ENCODE assay signal across 9 cellular contexts in the genomic region with DNA sequence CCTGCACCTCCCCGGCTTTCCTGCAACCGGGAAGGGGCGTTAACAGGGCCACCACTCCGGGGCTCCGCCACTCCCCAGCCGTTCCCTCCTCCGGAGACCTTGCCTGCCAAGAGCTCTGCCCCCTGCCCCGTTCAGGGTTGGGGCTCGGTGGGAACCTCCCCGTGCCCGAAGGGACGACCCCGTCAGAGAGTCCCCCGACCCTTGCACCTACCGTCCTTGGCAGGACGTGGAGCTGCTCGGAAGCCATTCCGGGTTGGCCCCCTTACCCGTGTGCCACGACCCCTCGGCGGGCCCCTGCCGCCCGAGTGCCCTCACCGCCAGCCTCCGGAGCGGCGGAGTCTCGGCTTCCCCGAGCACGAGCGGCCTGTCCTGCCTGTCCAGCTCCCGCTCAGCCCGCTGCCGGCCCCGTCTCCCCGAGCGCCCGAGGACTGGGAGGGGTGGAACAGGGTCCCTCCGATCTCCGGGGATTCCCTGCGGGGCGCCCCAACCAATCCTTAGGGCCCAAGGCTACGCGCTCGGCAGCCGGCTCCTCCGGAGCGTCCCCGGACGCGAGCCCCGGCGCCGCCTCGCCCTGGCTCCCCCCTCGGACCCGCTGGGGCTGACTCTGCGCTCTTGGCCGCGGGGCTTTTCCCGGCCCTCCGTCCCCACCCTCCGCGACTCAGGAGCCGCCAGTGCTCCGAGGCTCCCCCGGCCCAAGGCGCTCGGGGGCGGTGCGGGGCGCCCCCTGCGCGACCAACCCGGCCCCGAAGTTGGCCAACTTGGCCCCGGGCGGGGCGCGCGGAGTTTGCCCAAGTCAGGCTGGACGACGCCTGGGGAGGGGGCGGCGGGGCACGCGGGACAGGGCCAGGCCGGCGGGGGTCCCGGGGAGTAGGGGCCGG. TPM values are rescaled to one million over a fixed set of nuclear protein-coding genes. Genes with fewer than 3 reads are reported as not detected.
A peak's percentile ranks its signal among the peaks of the same experiment; 100 is the strongest.
DNase-seq lines count a peak whose midpoint lies in the region; ATAC-seq and TF ChIP-seq lines count a peak whose summit lies in the region.
"Had no signal": no experiment of that assay in that cellular context is flagged by ENCODE, and none has a peak within 500 bp of the region (broad histone marks: within the 10 kb centered on the region; RNA-seq: fewer than 3 reads in every experiment).

No MANE protein-coding gene starts in this region.

- peaks cover 53% of the 10 kb centered on the region for H3K27me3 Mint-ChIP-seq in activated T-helper 2 cell treated with anti-CD3 and anti-CD28 coated beads, Interferon-gamma antibody, Interleukin-2, Interleukin-4, amounts not matched to agents 10 μg/mL and 5 μg/mL and 100 μg/mL, durations not matched to agents 14 hours and 24 hours and 36 hours (ENCODE audit: low read depth)

- H3K27ac ChIP-seq in lower lobe of right lung = peak overlapping the region; percentile 49
- H3K27ac ChIP-seq in tibial nerve = peak overlapping the region; percentile 32 to 77 (median 61)

- no peaks in the 10 kb centered on the region for H3K36me3 Mint-ChIP-seq in activated T-helper 2 cell treated with anti-CD3 and anti-CD28 coated beads, Interferon-gamma antibody, Interleukin-2, Interleukin-4, amounts not matched to agents 10 μg/mL and 5 μg/mL and 100 μg/mL, durations not matched to agents 14 hours and 24 hours and 36 hours (ENCODE audit: low read depth)

- no peaks in the 10 kb centered on the region for H3K9me3 Mint-ChIP-seq in activated T-helper 2 cell treated with anti-CD3 and anti-CD28 coated beads, Interferon-gamma antibody, Interleukin-2, Interleukin-4, amounts not matched to agents 10 μg/mL and 5 μg/mL and 100 μg/mL, durations not matched to agents 14 hours and 24 hours and 36 hours

- H3K9me3 ChIP-seq in lower lobe of right lung (no peaks in the 10 kb centered on the region), tibial nerve (no peaks in the 10 kb centered on the region)

- DNase-seq in NCI-H1417 (lab: John Stamatoyannopoulos, UW) = peak in 2 of 3 experiments; percentile 45 to 56
- no peak for DNase-seq in NCI-H1417 treated with DMSO at 0.1 percent for 48 hours (lab: John Stamatoyannopoulos, UW)
- DNase-seq in ecto neural progenitor cell (ENCODE audit: low spot score) = peak; percentile 73
- peak; percentile 32 for DNase-seq in lower lobe of right lung
- no peak for DNase-seq in tibial nerve (ENCODE audit: low spot score in 2 of 2)
- DNase-seq in activated T-helper 2 cell treated with anti-CD3 and anti-CD28 coated beads, Interferon-gamma antibody, Interleukin-2, Interleukin-4, amounts not matched to agents 10 μg/mL and 5 μg/mL and 100 μg/mL, durations not matched to agents 14 hours and 24 hours and 36 hours (ENCODE audit: low spot score) = no peak
- DNase-seq in superior temporal gyrus (ENCODE audit: extremely low spot score) = no peak
- DNase-seq: NCI-H1092 had no signal

- H3K27ac Mint-ChIP-seq in activated T-helper 2 cell treated with anti-CD3 and anti-CD28 coated beads, Interferon-gamma antibody, Interleukin-2, Interleukin-4, amounts not matched to agents 10 μg/mL and 5 μg/mL and 100 μg/mL, durations not matched to agents 14 hours and 24 hours and 36 hours = no peak overlapping the region

- no peaks in the 10 kb centered on the region for H3K4me1 Mint-ChIP-seq in activated T-helper 2 cell treated with anti-CD3 and anti-CD28 coated beads, Interferon-gamma antibody, Interleukin-2, Interleukin-4, amounts not matched to agents 10 μg/mL and 5 μg/mL and 100 μg/mL, durations not matched to agents 14 hours and 24 hours and 36 hours (ENCODE audit: low read depth)

- H3K27me3 ChIP-seq in lower lobe of right lung (ENCODE audit: low read depth) = peaks cover 50% of the 10 kb centered on the region
- peaks cover 0 to 8% of the 10 kb centered on the region in 2 donors for H3K27me3 ChIP-seq in tibial nerve

- WGBS in tibial nerve, 2 donors = 0 to 1% methylated on average over 14 to 51 of the region's 92 CpGs

- H3K4me3 Mint-ChIP-seq in activated T-helper 2 cell treated with anti-CD3 and anti-CD28 coated beads, Interferon-gamma antibody, Interleukin-2, Interleukin-4, amounts not matched to agents 10 μg/mL and 5 μg/mL and 100 μg/mL, durations not matched to agents 14 hours and 24 hours and 36 hours (ENCODE audit: low read depth) = no peak overlapping the region

- TF ChIP-seq CTCF in lower lobe of right lung (IDR thresholded peaks at IDR 0.05) (no peak), tibial nerve (IDR thresholded peaks at IDR 0.05) (peak in 1 of 5 experiments; percentile 31)

- H3K36me3 ChIP-seq in lower lobe of right lung = no peaks in the 10 kb centered on the region
- no peaks in the 10 kb centered on the region for H3K36me3 ChIP-seq in tibial nerve

- ATAC-seq in lower lobe of right lung = peak; percentile 15 to 43
- ATAC-seq in HG02852 (IDR thresholded peaks at IDR 0.05; ENCODE audit: unreplicated experiment) = no peak

- TF ChIP-seq POLR2A in tibial nerve (IDR thresholded peaks at IDR 0.05) = no peak

- intact Hi-C loops in lower lobe of right lung (cut with DNase I) = no loop called here
- intact Hi-C loops in activated T-helper 2 cell treated with anti-CD3 and anti-CD28 coated beads, Interferon-gamma antibody, Interleukin-2, Interleukin-4, amounts not matched to agents 10 μg/mL and 5 μg/mL and 100 μg/mL, durations not matched to agents 14 hours and 24 hours and 36 hours (cut with micrococcal nuclease) = no loop called here

- no peak for TF ChIP-seq EP300 in tibial nerve (IDR thresholded peaks at IDR 0.05)

- peak overlapping the region; percentile 61 for H3K4me3 ChIP-seq in lower lobe of right lung
- H3K4me3 ChIP-seq in tibial nerve = peak overlapping the region; percentile 44 to 78 (median 60)

- H3K4me1 ChIP-seq in lower lobe of right lung (peaks cover 8% of the 10 kb centered on the region), tibial nerve (peaks cover 0 to 35% (median 14%) of the 10 kb centered on the region in 4 donors)

RNA-seq across cellular contexts. Expression of a gene that starts 0.7 kb away (rescaled TPM):
- total RNA-seq in lower lobe of right lung = 13.0 TPM
- 10 to 100 TPM; 23.2 to 58.8 (median 47.2) TPM for total RNA-seq in tibial nerve
- not detected in 2 replicates for total RNA-seq in activated T-helper 2 cell treated with anti-CD3 and anti-CD28 coated beads, Interferon-gamma antibody, Interleukin-2, Interleukin-4, amounts not matched to agents 10 μg/mL and 5 μg/mL and 100 μg/mL, durations not matched to agents 14 hours and 24 hours and 36 hours

Comparison
In these comparisons a context has a peak if more than half of its experiments do, and no peak if none do; other contexts are left out.
1. DNase-seq: peak in NCI-H1417 (2 of 3), ecto neural progenitor cell (single experiment) and lower lobe of right lung (single experiment); none in NCI-H1417 treated with DMSO at 0.1 percent for 48 hours (single experiment), tibial nerve (0 of 2), activated T-helper 2 cell treated with anti-CD3 and anti-CD28 coated beads, Interferon-gamma antibody, Interleukin-2, Interleukin-4, amounts not matched to agents 10 μg/mL and 5 μg/mL and 100 μg/mL, durations not matched to agents 14 hours and 24 hours and 36 hours (single experiment) and superior temporal gyrus (single experiment).
2. RNA of a gene that starts 0.7 kb away (total RNA-seq): 23.2 to 58.8 TPM in tibial nerve and 13.0 TPM in lower lobe of right lung (single experiment); not detected in activated T-helper 2 cell treated with anti-CD3 and anti-CD28 coated beads, Interferon-gamma antibody, Interleukin-2, Interleukin-4, amounts not matched to agents 10 μg/mL and 5 μg/mL and 100 μg/mL, durations not matched to agents 14 hours and 24 hours and 36 hours; every median in the first group is over 10 times any median in the second.